ENCODE assay signal across 19 cellular contexts in genomic region chr18:59954746-59955145, GRCh38. TPM values are rescaled to one million over a fixed set of nuclear protein-coding genes. Genes with fewer than 3 reads are reported as not detected.
DNase-seq lines count a peak whose midpoint lies in the region; ATAC-seq, FAIRE-seq and TF ChIP-seq lines count a peak whose summit lies in the region.
"Had no signal": no experiment of that assay in that cellular context is flagged by ENCODE, and none has a peak within 500 bp of the region (broad histone marks: within the 10 kb centered on the region; RNA-seq: fewer than 3 reads in every experiment).

No MANE protein-coding gene starts in this region.

- no CpG with 5 or more reads among the region's 2 CpGs for WGBS in IMR-90 (ENCODE audit: extremely low coverage in 2 of 2, insufficient read length in 1 of 2), 2 experiments
- 27 to 40% methylated on average over 2 of the region's 2 CpGs for WGBS in aorta, 2 donors

- in situ Hi-C loops in IMR-90 (cut with MboI; ENCODE audit: low sequenced_read_pairs), result no loop called here

- intact Hi-C loops in IMR-90 (cut with micrococcal nuclease) (loop anchor here (2.0 to 10.0 kb wide), 4 partner anchors 42 to 1780 kb away; no protein-coding TSS in a partner anchor), aorta (cut with DNase I) (no loop called here)
- intact Hi-C loops in activated CD4-positive, alpha-beta memory T cell treated with anti-CD3 and anti-CD28 coated beads for 36 hours (cut with micrococcal nuclease), result loop anchor here (5.0 to 10.0 kb wide), 3 partner anchors 600 to 920 kb away; partner anchors contain the start of gene LMAN1

- TF ChIP-seq CTCF in IMR-90 (conservative IDR thresholded peaks at IDR 0.05; ENCODE audit: low read depth, low read length) (no peak), astrocyte (IDR thresholded peaks at IDR 0.05; ENCODE audit: insufficient read depth, low read depth, low read length) (no peak)

- H2AFZ ChIP-seq in IMR-90 (replicated peaks; ENCODE audit: low read length, poor library complexity), result no peak overlapping the region
- no peak overlapping the region for H2AFZ ChIP-seq in astrocyte (ENCODE audit: low read depth, low read length)

- no peak overlapping the region for H3K9ac ChIP-seq in BLaER1 treated with 17β-estradiol and CSF1 and Interleukin-3, amounts not matched to agents 10 nM and 100 nM
- H3K9ac ChIP-seq in IMR-90 (ENCODE audit: low read depth, low read length) (no peak overlapping the region), astrocyte (ENCODE audit: low read length) (no peak overlapping the region)

- no peaks in the 10 kb centered on the region; a peak in 1 of 4 replicates for H3K79me1 ChIP-seq in IMR-90 (ENCODE audit: low read depth in 1 of 2, low read length in 2 of 2)

- H2BK20ac ChIP-seq in IMR-90 (ENCODE audit: low read depth, low read length), result no peak overlapping the region

- H3K27me3 ChIP-seq in BLaER1 treated with 17β-estradiol and CSF1 and Interleukin-3, amounts not matched to agents 10 nM and 100 nM, result no peaks in the 10 kb centered on the region
- H3K27me3 ChIP-seq in IMR-90 (ENCODE audit: control insufficient read depth, insufficient read depth, low read length) (no peaks in the 10 kb centered on the region), astrocyte (ENCODE audit: insufficient read depth, low read length) (no peaks in the 10 kb centered on the region), aorta (ENCODE audit: control insufficient read depth in 1 of 2, insufficient read depth in 2 of 2, low read length in 1 of 2) (no peaks in the 10 kb centered on the region)
- H3K27me3 ChIP-seq: gastrocnemius medialis had no signal

- DNase-seq in IMR-90 (peak; percentile 77), astrocyte (ENCODE audit: low read depth) (peak; percentile 70), kidney tubule cell (ENCODE audit: low spot score) (peak; percentile 65), aorta (no peak), T-cell (no peak)
- no peak for DNase-seq in activated CD4-positive, alpha-beta memory T cell treated with anti-CD3 and anti-CD28 coated beads for 36 hours
- DNase-seq: activated B cell treated with CpG ODN at 0.5 μM for 24 hours; activated CD8-positive, alpha-beta memory T cell treated with anti-CD3 and anti-CD28 coated beads, Interleukin-2, amount 50 U/mL, for 4 hours; CD4-positive, alpha-beta T cell; gastrocnemius medialis; islet precursor cell; NCI-H774; psoas muscle; SHP77 treated with DMSO at 0.1 percent for 48 hours; stimulated activated CD4-positive, alpha-beta T cell treated with anti-CD3 and anti-CD28 coated beads, Interleukin-4, amount 100 ng/mL, for 24 hours; stimulated activated naive CD4-positive, alpha-beta T cell had no signal

- BruUV-seq in IMR-90 (replicated peaks; lab: Mats Ljungman, UMichigan), result no TSS peak

- H3K36me3 Mint-ChIP-seq in astrocyte (ENCODE audit: low read depth, unreplicated experiment), result no peaks in the 10 kb centered on the region
- no peaks in the 10 kb centered on the region for H3K36me3 Mint-ChIP-seq in activated CD4-positive, alpha-beta memory T cell treated with anti-CD3 and anti-CD28 coated beads for 36 hours
- H3K36me3 Mint-ChIP-seq in T-cell, result no peaks in the 10 kb centered on the region
- H3K36me3 Mint-ChIP-seq: activated naive CD8-positive, alpha-beta T cell had no signal

- H3K4me3 Mint-ChIP-seq in astrocyte (ENCODE audit: unreplicated experiment), result no peak overlapping the region
- no peak overlapping the region for H3K4me3 Mint-ChIP-seq in activated CD4-positive, alpha-beta memory T cell treated with anti-CD3 and anti-CD28 coated beads for 36 hours
- no peak overlapping the region for H3K4me3 Mint-ChIP-seq in T-cell
- H3K4me3 Mint-ChIP-seq: activated B cell treated with CpG ODN at 0.5 μM for 24 hours; activated naive CD8-positive, alpha-beta T cell; CD4-positive, alpha-beta T cell had no signal

- H3K36me3 ChIP-seq in BLaER1 treated with 17β-estradiol and CSF1 and Interleukin-3, amounts not matched to agents 10 nM and 100 nM, result no peaks in the 10 kb centered on the region
- no peaks in the 10 kb centered on the region for H3K36me3 ChIP-seq in IMR-90 (ENCODE audit: control insufficient read depth, insufficient read depth, low read length)
- H3K36me3 ChIP-seq in astrocyte (ENCODE audit: insufficient read depth, low read length), result no peaks in the 10 kb centered on the region
- H3K36me3 ChIP-seq in aorta (ENCODE audit: control insufficient read depth in 1 of 2, insufficient read depth in 2 of 2, low read length in 1 of 2), result no peaks in the 10 kb centered on the region
- H3K36me3 ChIP-seq: gastrocnemius medialis had no signal

- H3K27me3 Mint-ChIP-seq in astrocyte (ENCODE audit: low read depth, unreplicated experiment) (no peaks in the 10 kb centered on the region), T-cell (peaks cover 0 to 14% of the 10 kb centered on the region in 2 donors)
- H3K27me3 Mint-ChIP-seq in activated CD4-positive, alpha-beta memory T cell treated with anti-CD3 and anti-CD28 coated beads for 36 hours, result peaks cover 5% of the 10 kb centered on the region
- H3K27me3 Mint-ChIP-seq: activated B cell treated with CpG ODN at 0.5 μM for 24 hours; CD4-positive, alpha-beta T cell had no signal

- peak; percentile 91 for FAIRE-seq in astrocyte (lab: Jason Lieb, UNC)

- TF ChIP-seq RAD21 in IMR-90 (IDR thresholded peaks at IDR 0.05; ENCODE audit: low read length), result no peak

- POLR2A ChIA-PET in IMR-90 (lab: Charles Lee; ENCODE audit: unreplicated experiment), result no interaction called here
- POLR2A ChIA-PET in activated CD4-positive, alpha-beta memory T cell treated with anti-CD3 and anti-CD28 coated beads for 36 hours (lab: Charles Lee), result interaction anchor here (3.4 kb wide), 1 partner anchor 54 kb away, joined by 65 read pairs; the partner anchor contains the start of gene PMAIP1
- POLR2A ChIA-PET in T-cell (lab: Charles Lee), result no interaction called here

- peaks cover 2% of the 10 kb centered on the region for H3K9me1 ChIP-seq in IMR-90 (ENCODE audit: insufficient read depth, low read length)

- H4K8ac ChIP-seq in IMR-90 (ENCODE audit: low read depth in 2 of 2, low read length in 2 of 2), result no peak overlapping the region

- H3K4me1 ChIP-seq in BLaER1 treated with 17β-estradiol and CSF1 and Interleukin-3, amounts not matched to agents 10 nM and 100 nM, result peaks cover 7 to 43% (median 26%) of the 10 kb centered on the region in 10 experiments; a peak in 18 of 20 replicates
- peaks cover 10% of the 10 kb centered on the region for H3K4me1 ChIP-seq in IMR-90 (ENCODE audit: control insufficient read depth, insufficient read depth, low read length)
- H3K4me1 ChIP-seq in astrocyte (ENCODE audit: insufficient read depth, low read length), result peaks cover 28% of the 10 kb centered on the region
- no peaks in the 10 kb centered on the region for H3K4me1 ChIP-seq in aorta (ENCODE audit: control insufficient read depth in 1 of 2, insufficient read depth in 2 of 2, low read length in 2 of 2)
- H3K4me1 ChIP-seq: gastrocnemius medialis, psoas muscle had no signal

- H3K56ac ChIP-seq in IMR-90 (ENCODE audit: extremely low read depth, insufficient read depth, low read length), result no peak overlapping the region

- H3K79me2 ChIP-seq in astrocyte (ENCODE audit: insufficient read depth, low read length), result no peaks in the 10 kb centered on the region

- no peak overlapping the region for H3K27ac Mint-ChIP-seq in astrocyte (ENCODE audit: unreplicated experiment)
- no peak overlapping the region for H3K27ac Mint-ChIP-seq in activated CD4-positive, alpha-beta memory T cell treated with anti-CD3 and anti-CD28 coated beads for 36 hours
- H3K27ac Mint-ChIP-seq in T-cell, result no peak overlapping the region
- H3K27ac Mint-ChIP-seq: activated B cell treated with CpG ODN at 0.5 μM for 24 hours; activated naive CD8-positive, alpha-beta T cell; CD4-positive, alpha-beta T cell had no signal

- no peak overlapping the region for H3K23ac ChIP-seq in IMR-90 (ENCODE audit: low read depth, low read length)

- no peaks in the 10 kb centered on the region for H4K20me1 ChIP-seq in BLaER1 treated with 17β-estradiol and CSF1 and Interleukin-3, amounts not matched to agents 10 nM and 100 nM
- H4K20me1 ChIP-seq in IMR-90 (ENCODE audit: insufficient read depth, low read length) (no peaks in the 10 kb centered on the region), astrocyte (ENCODE audit: insufficient read depth, low read length) (no peaks in the 10 kb centered on the region)

- H3K4me1 Mint-ChIP-seq in astrocyte (ENCODE audit: low read depth, unreplicated experiment), result peaks cover 20% of the 10 kb centered on the region
- peaks cover 48% of the 10 kb centered on the region for H3K4me1 Mint-ChIP-seq in activated CD4-positive, alpha-beta memory T cell treated with anti-CD3 and anti-CD28 coated beads for 36 hours (ENCODE audit: low read depth)
- peaks cover 0 to 23% (median 22%) of the 10 kb centered on the region in 3 donors for H3K4me1 Mint-ChIP-seq in T-cell

- H3K14ac ChIP-seq in IMR-90 (replicated peaks; ENCODE audit: low read depth, low read length), result no peak overlapping the region

- no peak overlapping the region for H3K4me3 ChIP-seq in BLaER1 treated with 17β-estradiol and CSF1 and Interleukin-3, amounts not matched to agents 10 nM and 100 nM
- H3K4me3 ChIP-seq in IMR-90 (ENCODE audit: insufficient read depth, low read depth, low read length) (no peak overlapping the region), astrocyte (ENCODE audit: insufficient read depth, low read depth, low read length) (no peak overlapping the region), aorta (ENCODE audit: low read length in 2 of 2) (no peak overlapping the region)
- H3K4me3 ChIP-seq: gastrocnemius medialis, psoas muscle had no signal

- no peak overlapping the region for H3K4ac ChIP-seq in IMR-90 (ENCODE audit: low read depth, low read length)

- H4K91ac ChIP-seq in IMR-90 (ENCODE audit: insufficient read depth, low read depth, low read length), result no peak overlapping the region

- no peak for TF ChIP-seq POLR2A in IMR-90 (IDR thresholded peaks at IDR 0.05; ENCODE audit: low read depth, low read length)

- dilution Hi-C loops in IMR-90 (cut with HindIII; ENCODE audit: low sequenced_read_pairs, unreplicated experiment), result no loop called here

- H4K5ac ChIP-seq in IMR-90 (ENCODE audit: low read depth, low read length), result no peak overlapping the region

- ATAC-seq in IMR-90 (ENCODE audit: low read depth) (peak; percentile 79), HG02884 (IDR thresholded peaks at IDR 0.05; ENCODE audit: unreplicated experiment) (no peak), aorta (ENCODE audit: low FRiP score) (no peak), T-cell (replicated peaks in 1 of 4) (no peak)
- ATAC-seq: gastrocnemius medialis, psoas muscle had no signal

- CTCF ChIA-PET in IMR-90 (lab: Yijun Ruan, JAX), result interaction anchor here (0.5 to 1.5 kb wide), 3 partner anchors 10 to 160 kb away, joined by 3 to 4 read pairs (median 3); no protein-coding TSS in a partner anchor
- CTCF ChIA-PET in activated CD4-positive, alpha-beta memory T cell treated with anti-CD3 and anti-CD28 coated beads for 36 hours (lab: Charles Lee), result interaction anchor here (1.0 to 3.0 kb wide), 2 partner anchors 34 to 117 kb away, joined by 4 to 10 read pairs; no protein-coding TSS in a partner anchor
- CTCF ChIA-PET in T-cell (lab: Charles Lee), result interaction anchor here (1.2 to 2.0 kb wide), 2 partner anchors 8 to 42 kb away, joined by 3 to 4 read pairs; no protein-coding TSS in a partner anchor

- H2AK5ac ChIP-seq in IMR-90 (ENCODE audit: low read depth, low read length), result no peak overlapping the region

- no peaks in the 10 kb centered on the region for H3K9me3 ChIP-seq in BLaER1 treated with 17β-estradiol and CSF1 and Interleukin-3, amounts not matched to agents 10 nM and 100 nM (replicated peaks in 1 of 11)
- H3K9me3 ChIP-seq in IMR-90 (ENCODE audit: control insufficient read depth, insufficient read depth, low read length) (no peaks in the 10 kb centered on the region), astrocyte (ENCODE audit: insufficient read depth, low read depth, low read length) (no peaks in the 10 kb centered on the region), aorta (ENCODE audit: control insufficient read depth, low read length) (peaks cover 2% of the 10 kb centered on the region)
- H3K9me3 ChIP-seq: gastrocnemius medialis, psoas muscle had no signal

- H3K27ac ChIP-seq in BLaER1 treated with 17β-estradiol and CSF1 and Interleukin-3, amounts not matched to agents 10 nM and 100 nM, result no peak overlapping the region
- H3K27ac ChIP-seq in IMR-90 (ENCODE audit: insufficient read depth, low read length), result no peak overlapping the region
- H3K27ac ChIP-seq in astrocyte (ENCODE audit: low read depth, low read length), result peak overlapping the region; percentile 10
- no peak overlapping the region for H3K27ac ChIP-seq in aorta (ENCODE audit: low read depth in 1 of 2, low read length in 2 of 2)
- H3K27ac ChIP-seq: gastrocnemius medialis, psoas muscle had no signal

- H3K4me2 ChIP-seq in BLaER1 treated with 17β-estradiol and CSF1 and Interleukin-3, amounts not matched to agents 10 nM and 100 nM, result peak overlapping the region in 6 of 11 experiments; percentile 17 to 42 (median 26); a peak in 10 of 22 replicates
- peak overlapping the region; percentile 35; the same call in 1 of the 2 replicates for H3K4me2 ChIP-seq in IMR-90 (ENCODE audit: low read depth, low read length)
- H3K4me2 ChIP-seq in astrocyte (ENCODE audit: low read length), result peak overlapping the region; percentile 55

- H3K9me3 Mint-ChIP-seq in astrocyte (ENCODE audit: unreplicated experiment) (no peaks in the 10 kb centered on the region), T-cell (no peaks in the 10 kb centered on the region)
- no peaks in the 10 kb centered on the region for H3K9me3 Mint-ChIP-seq in activated CD4-positive, alpha-beta memory T cell treated with anti-CD3 and anti-CD28 coated beads for 36 hours
- H3K9me3 Mint-ChIP-seq: activated B cell treated with CpG ODN at 0.5 μM for 24 hours; CD4-positive, alpha-beta T cell had no signal

- H2AK9ac ChIP-seq in IMR-90 (replicated peaks; ENCODE audit: low read depth, low read length, poor library complexity), result no peak overlapping the region

- peak overlapping the region; percentile 61 for H2BK5ac ChIP-seq in IMR-90 (ENCODE audit: low read depth, low read length, poor library complexity, severe bottlenecking)

- H2BK15ac ChIP-seq in IMR-90 (ENCODE audit: low read depth, low read length), result no peak overlapping the region

- H2BK120ac ChIP-seq in IMR-90 (ENCODE audit: low read depth, low read length), result no peak overlapping the region

- no peak overlapping the region for H3K18ac ChIP-seq in IMR-90 (ENCODE audit: low read depth, low read length)

RNA-seq across cellular contexts. Expression of gene PMAIP1, which starts 55.0 kb away (rescaled TPM):
- total RNA-seq in IMR-90 (2012; rRNA removed) (14.0 and 26.9 TPM in 2 replicates), astrocyte (91.0 and 98.1 TPM in 2 replicates), aorta (1 to 10 TPM in 1 of 2 donors, under 1 TPM in 1; 0.24 to 1.3 TPM), T-cell (10 to 100 TPM; 17.8 to 81.5 (median 20.4) TPM)
- polyA plus RNA-seq in IMR-90 (2012; rRNA removed) (25.9 and 30.1 TPM in 2 replicates), aorta (1 to 10 TPM in 1 of 2 donors, under 1 TPM in 1; 0.20 to 1.0 TPM)
- polyA plus RNA-seq in IMR-90 (2012; cell fraction: cytosol; rRNA removed), result 4.3 and 12.5 TPM in 2 replicates
- polyA plus RNA-seq in IMR-90 (2012; cell fraction: nucleus; rRNA removed; ENCODE audit: low replicate concordance), result 7.2 and 17.3 TPM in 2 replicates
- total RNA-seq in activated CD4-positive, alpha-beta memory T cell treated with anti-CD3 and anti-CD28 coated beads for 36 hours, result 100 to 1,000 TPM in 1 of 2 experiments, 10 to 100 TPM in 1; 97.6 to 104 TPM

Comparison
In these comparisons a context has a peak if more than half of its experiments do, and no peak if none do; other contexts are left out.
1. DNase-seq: peak in IMR-90 (single experiment), astrocyte (single experiment) and kidney tubule cell (single experiment); none in activated CD4-positive, alpha-beta memory T cell treated with anti-CD3 and anti-CD28 coated beads for 36 hours (single experiment), aorta (0 of 2) and T-cell (0 of 34).
2. intact Hi-C loops: an anchor here in IMR-90 (2.0 to 10.0 kb wide) and activated CD4-positive, alpha-beta memory T cell treated with anti-CD3 and anti-CD28 coated beads for 36 hours (5.0 to 10.0 kb wide); none called in aorta.
3. Peak in every context shown above with its lines, with median percentiles within 50 percentile points of each other: H3K4me2 ChIP-seq.